In genomic region chr19:40510526-40511115, GRCh38 we compare ENCODE assay signal across 21 cellular contexts. TPM values are rescaled to one million over a fixed set of nuclear protein-coding genes. Genes with fewer than 3 reads are reported as not detected.
DNase-seq lines count a peak whose midpoint lies in the region; ATAC-seq and TF ChIP-seq lines count a peak whose summit lies in the region.
"Had no signal": no experiment of that assay in that cellular context is flagged by ENCODE, and none has a peak within 500 bp of the region (broad histone marks: within the 10 kb centered on the region; RNA-seq: fewer than 3 reads in every experiment).

No MANE protein-coding gene starts in this region.

- no peak overlapping the region for H2BK20ac ChIP-seq in IMR-90 (ENCODE audit: low read depth, low read length)

- POLR2A ChIA-PET in IMR-90 (lab: Charles Lee; ENCODE audit: unreplicated experiment) = no interaction called here

- H3K27ac ChIP-seq in GM23248 (no peak overlapping the region), IMR-90 (ENCODE audit: insufficient read depth, low read length) (no peak overlapping the region), esophagus muscularis mucosa (replicated peaks in 1 of 4) (no peak overlapping the region)
- H3K27ac ChIP-seq: 22Rv1, C4-2B had no signal

- no peak overlapping the region for H3K4ac ChIP-seq in IMR-90 (ENCODE audit: low read depth, low read length)

- H2BK5ac ChIP-seq in IMR-90 (ENCODE audit: low read depth, low read length, poor library complexity, severe bottlenecking) = no peak overlapping the region

- H2AFZ ChIP-seq in GM23248 (no peak overlapping the region), IMR-90 (replicated peaks; ENCODE audit: low read length, poor library complexity) (no peak overlapping the region)

- CTCF ChIA-PET in IMR-90 (lab: Yijun Ruan, JAX) = interaction anchor here (1.3 to 2.4 kb wide), 2 partner anchors 13 to 45 kb away, joined by 4 to 7 read pairs; partner anchors contain the start of gene BLVRB

- no peaks in the 10 kb centered on the region for H3F3A ChIP-seq in GM23248 (ENCODE audit: insufficient read depth)

- in situ Hi-C loops in GM23248 (cut with MboI) (no loop called here), IMR-90 (cut with MboI; ENCODE audit: low sequenced_read_pairs) (loop anchor here (25.0 kb wide), 2 partner anchors 198 to 373 kb away; no protein-coding TSS in a partner anchor)

- H4K8ac ChIP-seq in IMR-90 (ENCODE audit: low read depth in 2 of 2, low read length in 2 of 2) = no peak overlapping the region

- H3K27me3 ChIP-seq in GM23248 (replicated peaks; ENCODE audit: insufficient read depth) (peaks cover 32% of the 10 kb centered on the region), IMR-90 (ENCODE audit: control insufficient read depth, insufficient read depth, low read length) (peaks cover 55% of the 10 kb centered on the region), esophagus muscularis mucosa (peaks cover 0 to 41% (median 5%) of the 10 kb centered on the region in 4 donors)

- peaks cover 5% of the 10 kb centered on the region for H3K9me3 Mint-ChIP-seq in glutamatergic neuron (ENCODE audit: unreplicated experiment)

- no peaks in the 10 kb centered on the region for H3K4me1 ChIP-seq in GM23248 (ENCODE audit: insufficient read depth)
- no peaks in the 10 kb centered on the region for H3K4me1 ChIP-seq in IMR-90 (ENCODE audit: control insufficient read depth, insufficient read depth, low read length)
- H3K4me1 ChIP-seq in esophagus muscularis mucosa = peaks cover 4 to 13% (median 12%) of the 10 kb centered on the region in 4 donors

- H3K36me3 ChIP-seq in GM23248 (ENCODE audit: low read depth) (no peaks in the 10 kb centered on the region), IMR-90 (ENCODE audit: control insufficient read depth, insufficient read depth, low read length) (no peaks in the 10 kb centered on the region), esophagus muscularis mucosa (peaks cover 0 to 9% (median 0%) of the 10 kb centered on the region in 4 donors)

- no peak overlapping the region for H3K18ac ChIP-seq in IMR-90 (ENCODE audit: low read depth, low read length)

- H2BK120ac ChIP-seq in IMR-90 (ENCODE audit: low read depth, low read length) = no peak overlapping the region

- H3K9ac ChIP-seq in GM23248 = no peak overlapping the region
- H3K9ac ChIP-seq in IMR-90 (ENCODE audit: low read depth, low read length) = no peak overlapping the region

- no peak overlapping the region for H3K4me3 ChIP-seq in GM23248
- no peak overlapping the region for H3K4me3 ChIP-seq in IMR-90 (ENCODE audit: insufficient read depth, low read depth, low read length)
- no peak overlapping the region for H3K4me3 ChIP-seq in esophagus muscularis mucosa

- intact Hi-C loops in IMR-90 (cut with micrococcal nuclease) = no loop called here
- intact Hi-C loops in esophagus muscularis mucosa (cut with DNase I) = no loop called here

- H4K91ac ChIP-seq in IMR-90 (ENCODE audit: insufficient read depth, low read depth, low read length) = no peak overlapping the region

- TF ChIP-seq RAD21 in IMR-90 (IDR thresholded peaks at IDR 0.05; ENCODE audit: low read length) = no peak

- H4K20me1 ChIP-seq in GM23248 (ENCODE audit: insufficient read depth) (no peaks in the 10 kb centered on the region; the same call in 1 of the 2 replicates), IMR-90 (ENCODE audit: insufficient read depth, low read length) (no peaks in the 10 kb centered on the region)

- H3K79me1 ChIP-seq in IMR-90 (ENCODE audit: low read depth in 1 of 2, low read length in 2 of 2) = no peaks in the 10 kb centered on the region

- peaks cover 33% of the 10 kb centered on the region for H3K27me3 Mint-ChIP-seq in glutamatergic neuron (ENCODE audit: unreplicated experiment)

- no peak overlapping the region for H3K4me3 Mint-ChIP-seq in glutamatergic neuron (ENCODE audit: unreplicated experiment)

- H3K9me1 ChIP-seq in IMR-90 (ENCODE audit: insufficient read depth, low read length) = no peaks in the 10 kb centered on the region; the same call in 1 of the 2 replicates

- no peaks in the 10 kb centered on the region for H3K79me2 ChIP-seq in GM23248 (ENCODE audit: insufficient read depth)

- H3K4me1 Mint-ChIP-seq in glutamatergic neuron (ENCODE audit: low read depth, unreplicated experiment) = peaks cover 2% of the 10 kb centered on the region

- 72 to 73% methylated on average over 7 of the region's 7 CpGs for WGBS in GM23248 (ENCODE audit: low coverage in 1 of 2, low lambda C conversion rate in 2 of 2, missing lambda C conversion rate in 2 of 2), 2 experiments
- 89% methylated on average over 3 of the region's 7 CpGs; no CpG with 5 or more reads in 1 of the 2 experiments for WGBS in IMR-90 (ENCODE audit: extremely low coverage in 2 of 2, insufficient read length in 1 of 2), 2 experiments
- WGBS in esophagus muscularis mucosa = 94% methylated on average over 7 of the region's 7 CpGs

- no peak overlapping the region for H3K23ac ChIP-seq in IMR-90 (ENCODE audit: low read depth, low read length)

- H2AK5ac ChIP-seq in IMR-90 (ENCODE audit: low read depth, low read length) = no peak overlapping the region

- H3K9me3 ChIP-seq in GM23248 (ENCODE audit: low read depth) = no peaks in the 10 kb centered on the region
- no peaks in the 10 kb centered on the region for H3K9me3 ChIP-seq in IMR-90 (ENCODE audit: control insufficient read depth, insufficient read depth, low read length)
- no peaks in the 10 kb centered on the region for H3K9me3 ChIP-seq in esophagus muscularis mucosa

- dilution Hi-C loops in IMR-90 (cut with HindIII; ENCODE audit: low sequenced_read_pairs, unreplicated experiment) = no loop called here

- H3K27ac Mint-ChIP-seq in glutamatergic neuron (ENCODE audit: unreplicated experiment) = no peak overlapping the region

- H3K36me3 Mint-ChIP-seq in glutamatergic neuron (ENCODE audit: unreplicated experiment) = no peaks in the 10 kb centered on the region

- H2AK9ac ChIP-seq in IMR-90 (replicated peaks; ENCODE audit: low read depth, low read length, poor library complexity) = no peak overlapping the region

- TF ChIP-seq CTCF in IMR-90 (conservative IDR thresholded peaks at IDR 0.05; ENCODE audit: low read depth, low read length) (no peak), esophagus muscularis mucosa (IDR thresholded peaks at IDR 0.05) (no peak), glutamatergic neuron (IDR thresholded peaks at IDR 0.05; ENCODE audit: partially characterized antibody, unreplicated experiment) (no peak)

- no peak overlapping the region for H3K4me2 ChIP-seq in GM23248 (ENCODE audit: unreplicated experiment)
- H3K4me2 ChIP-seq in IMR-90 (ENCODE audit: low read depth, low read length) = no peak overlapping the region

- no peaks in the 10 kb centered on the region for H3K9me2 ChIP-seq in GM23248 (ENCODE audit: insufficient read depth)

- peak; percentile 18 for DNase-seq in A172 (ENCODE audit: low spot score)
- DNase-seq in GM23248 = peak; percentile 10
- peak; percentile 13 for DNase-seq in IMR-90
- DNase-seq in astrocyte of the hippocampus (ENCODE audit: low read depth, low spot score) = peak; percentile 64
- no peak for DNase-seq in NCI-H146 treated with DMSO at 0.1 percent for 48 hours (lab: John Stamatoyannopoulos, UW; ENCODE audit: unreplicated experiment)
- DNase-seq in esophagus muscularis mucosa (ENCODE audit: extremely low spot score) = no peak
- no peak for DNase-seq in glutamatergic neuron
- DNase-seq: AML-193, H7, NCI-H1105, NCI-H146, NCI-H2029 treated with DMSO at 0.1 percent for 48 hours, NCI-H2171, NCI-H524 treated with DMSO at 0.1 percent for 48 hours, NCI-H82, SIG-M5 had no signal

- no TSS peak for BruUV-seq in IMR-90 (replicated peaks; lab: Mats Ljungman, UMichigan)

- 0 out of 2 replicates have a peak, but pooled peaks have one; percentile 21 for ATAC-seq in IMR-90 (ENCODE audit: low read depth)
- ATAC-seq in GM18873 (IDR thresholded peaks at IDR 0.05; ENCODE audit: low FRiP score, unreplicated experiment) = no peak
- ATAC-seq: Panc1, SK-N-SH treated with all-trans-retinoic acid at 6 μM for 48 hours had no signal

- H4K5ac ChIP-seq in IMR-90 (ENCODE audit: low read depth, low read length) = no peak overlapping the region

- no peak for TF ChIP-seq EP300 in esophagus muscularis mucosa (IDR thresholded peaks at IDR 0.05)

- no peak for TF ChIP-seq POLR2A in IMR-90 (IDR thresholded peaks at IDR 0.05; ENCODE audit: low read depth, low read length)
- TF ChIP-seq POLR2A in esophagus muscularis mucosa (IDR thresholded peaks at IDR 0.05; ENCODE audit: low read depth) = no peak

- H3K56ac ChIP-seq in IMR-90 (ENCODE audit: extremely low read depth, insufficient read depth, low read length) = no peak overlapping the region

- no peak overlapping the region for H3K14ac ChIP-seq in IMR-90 (replicated peaks; ENCODE audit: low read depth, low read length)

- H2BK15ac ChIP-seq in IMR-90 (ENCODE audit: low read depth, low read length) = no peak overlapping the region

TF ChIP-seq in IMR-90, 13 proteins besides CTCF, POLR2A, EP300 and RAD21 (continues in another document):
- TF ChIP-seq FOS (IDR thresholded peaks at IDR 0.05; ENCODE audit: low read depth, low read length) (no peak), BHLHE40 (IDR thresholded peaks at IDR 0.05; ENCODE audit: low read depth, low read length) (no peak), MXI1 (IDR thresholded peaks at IDR 0.05; ENCODE audit: borderline replicate concordance, low read depth, low read length) (no peak)

RNA-seq across cellular contexts. Expression of gene SPTBN4, which starts 43.8 kb away (rescaled TPM):
- total RNA-seq in A172 (2014; rRNA removed; shearing (Covaris generic)) = 2.2 and 2.3 TPM in 2 replicates
- total RNA-seq in GM23248 (2014; rRNA removed; shearing (Covaris generic)) = 2.1 and 2.8 TPM in 2 replicates
- 0.24 and 0.69 TPM in 2 replicates for polyA plus RNA-seq in GM23248 (2016; fragmentation: Nextera tagmentation; extraction: Ambion mirVana)
- total RNA-seq in IMR-90 (2012; rRNA removed) = 0.72 and 0.83 TPM in 2 replicates
- 0.59 and 0.91 TPM in 2 replicates for polyA plus RNA-seq in IMR-90 (2012; rRNA removed)
- polyA plus RNA-seq in IMR-90 (2012; cell fraction: cytosol; rRNA removed) = 0.50 and 1.9 TPM in 2 replicates
- 2.4 and 2.6 TPM in 2 replicates for polyA plus RNA-seq in IMR-90 (2012; cell fraction: nucleus; rRNA removed; ENCODE audit: low replicate concordance)
- total RNA-seq in esophagus muscularis mucosa = 1 to 10 TPM; 2.1 to 6.4 (median 5.8) TPM
- total RNA-seq in glutamatergic neuron (ENCODE audit: unreplicated experiment) = 161 TPM

RNA-seq across cellular contexts. Expression of gene BLVRB, which starts 45.1 kb away (rescaled TPM):
- 327 and 381 TPM in 2 replicates for total RNA-seq in A172 (2014; rRNA removed; shearing (Covaris generic))
- total RNA-seq in GM23248 (2014; rRNA removed; shearing (Covaris generic)) = 50.7 and 71.1 TPM in 2 replicates
- polyA plus RNA-seq in GM23248 (2016; fragmentation: Nextera tagmentation; extraction: Ambion mirVana) (52.7 and 56.9 TPM in 2 replicates), IMR-90 (2012; rRNA removed) (102 and 113 TPM in 2 replicates)
- total RNA-seq in IMR-90 (2012; rRNA removed) (65.2 and 67.5 TPM in 2 replicates), esophagus muscularis mucosa (100 to 1,000 TPM; 159 to 223 (median 194) TPM), glutamatergic neuron (ENCODE audit: unreplicated experiment) (7.2 TPM)
- 102 and 191 TPM in 2 replicates for polyA plus RNA-seq in IMR-90 (2012; cell fraction: cytosol; rRNA removed)
- 34.9 and 86.3 TPM in 2 replicates for polyA plus RNA-seq in IMR-90 (2012; cell fraction: nucleus; rRNA removed; ENCODE audit: low replicate concordance)

Comparison
In these comparisons a context has a peak if more than half of its experiments do, and no peak if none do; other contexts are left out.
1. DNase-seq: peak in A172 (single experiment), GM23248 (single experiment), IMR-90 (single experiment) and astrocyte of the hippocampus (single experiment); none in NCI-H146 treated with DMSO at 0.1 percent for 48 hours (single experiment), esophagus muscularis mucosa (single experiment) and glutamatergic neuron (single experiment).
2. RNA of gene SPTBN4, which starts 43.8 kb away (total RNA-seq): 161 TPM in glutamatergic neuron (single experiment); 2.1 to 6.4 TPM in esophagus muscularis mucosa, 2.2 to 2.3 TPM in A172, 2.1 to 2.8 TPM in GM23248 and 0.72 to 0.83 TPM in IMR-90; every median in the first group is over 10 times any median in the second.